ENCODE assay signal across 21 cellular contexts in the genomic region with DNA sequence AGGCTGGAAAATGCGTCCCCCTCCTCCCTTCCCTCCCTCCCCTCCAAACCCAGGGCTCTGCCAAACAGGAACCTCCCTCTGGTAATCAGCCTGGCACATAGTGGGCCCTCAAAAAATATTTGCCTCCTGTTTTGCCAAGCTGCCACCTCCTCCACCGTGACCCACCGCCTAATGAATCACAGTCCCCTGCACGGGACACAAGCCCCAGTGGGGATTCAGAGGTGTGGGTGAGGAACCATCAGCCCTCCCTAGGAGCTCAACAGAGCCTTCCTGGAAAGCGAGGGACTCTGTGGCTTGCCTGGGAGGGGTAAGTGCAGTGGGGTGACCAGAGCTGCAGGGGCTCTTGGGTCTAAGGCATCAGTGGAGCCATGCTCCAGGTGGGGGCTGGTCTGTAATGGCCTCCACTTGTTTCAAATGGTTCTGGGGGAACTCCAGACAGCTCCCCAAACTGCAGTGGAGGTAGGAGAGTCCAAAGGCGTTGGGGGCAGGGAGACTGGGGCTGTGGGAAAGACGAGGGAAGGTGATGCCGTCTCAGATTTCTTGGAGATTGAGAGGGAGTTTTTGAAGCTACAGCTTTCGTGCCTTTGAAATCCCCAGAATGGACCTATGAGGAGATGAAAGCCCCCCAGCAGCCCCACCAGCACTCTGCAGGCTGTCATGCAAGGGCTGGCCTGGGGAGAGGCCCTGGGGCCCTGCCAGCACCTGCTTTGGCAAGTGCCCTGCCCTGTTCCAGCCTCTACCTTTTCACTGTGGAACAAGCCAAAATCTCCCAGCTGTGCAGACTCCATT. TPM values are rescaled to one million over a fixed set of nuclear protein-coding genes. Genes with fewer than 3 reads are reported as not detected.
DNase-seq lines count a peak whose midpoint lies in the region; ATAC-seq and TF ChIP-seq lines count a peak whose summit lies in the region.
"Had no signal": no experiment of that assay in that cellular context is flagged by ENCODE, and none has a peak within 500 bp of the region (broad histone marks: within the 10 kb centered on the region; RNA-seq: fewer than 3 reads in every experiment).

No MANE protein-coding gene starts in this region.

- H3K9me3 Mint-ChIP-seq in nephron progenitor cell: peaks cover 5% of the 10 kb centered on the region
- H3K9me3 Mint-ChIP-seq: activated CD8-positive, alpha-beta T cell treated with anti-CD3 and anti-CD28 coated beads for 36 hours; activated T-helper 1 cell treated with anti-CD3 and anti-CD28 coated beads, Interleukin-12 subunit alpha, Interleukin-12 subunit beta, Interleukin-2, Interleukin-4 antibody, amounts not matched to agents 30 ng/mL and 10 ng/mL and 1 ng/mL, durations not matched to agents 14 hours and 24 hours and 36 hours had no signal

- peak overlapping the region; percentile 49 for H3K4me3 Mint-ChIP-seq in nephron progenitor cell
- H3K4me3 Mint-ChIP-seq: activated CD8-positive, alpha-beta T cell treated with anti-CD3 and anti-CD28 coated beads for 36 hours; activated T-helper 1 cell treated with anti-CD3 and anti-CD28 coated beads, Interleukin-12 subunit alpha, Interleukin-12 subunit beta, Interleukin-2, Interleukin-4 antibody, amounts not matched to agents 30 ng/mL and 10 ng/mL and 1 ng/mL, durations not matched to agents 14 hours and 24 hours and 36 hours had no signal

- H3K27me3 ChIP-seq in dorsolateral prefrontal cortex (no peaks in the 10 kb centered on the region), vagina (no peaks in the 10 kb centered on the region), psoas muscle (ENCODE audit: insufficient read depth in 3 of 3, low read length in 2 of 3) (peaks cover 3 to 69% (median 33%) of the 10 kb centered on the region in 3 donors)

- no peak for ATAC-seq in HG03025 (IDR thresholded peaks at IDR 0.05; ENCODE audit: low FRiP score, unreplicated experiment)
- no peak for ATAC-seq in HG03565 (IDR thresholded peaks at IDR 0.05; ENCODE audit: unreplicated experiment)
- ATAC-seq in psoas muscle: no peak
- ATAC-seq: activated CD8-positive, alpha-beta T cell treated with anti-CD3 and anti-CD28 coated beads for 36 hours had no signal

- H3K36me3 Mint-ChIP-seq in nephron progenitor cell (ENCODE audit: low read depth): no peaks in the 10 kb centered on the region

- no peak for TF ChIP-seq CTCF in dorsolateral prefrontal cortex (IDR thresholded peaks at IDR 0.05 in 54 of 56, conservative IDR thresholded peaks at IDR 0.05 in 2 of 56; ENCODE audit: low read depth in 1 of 56, partially characterized antibody in 56 of 56)
- TF ChIP-seq CTCF in nephron progenitor cell (IDR thresholded peaks at IDR 0.05): no peak
- TF ChIP-seq CTCF in vagina (IDR thresholded peaks at IDR 0.05): no peak
- no peak for TF ChIP-seq CTCF in psoas muscle (IDR thresholded peaks at IDR 0.05)

- intact Hi-C loops in dorsolateral prefrontal cortex (cut with DNase I): loop anchor here (2.0 to 10.0 kb wide), 5 partner anchors 74 to 209 kb away; a partner anchor contains a TSS
- intact Hi-C loops in vagina (cut with DNase I): no loop called here
- intact Hi-C loops in psoas muscle (cut with DNase I): no loop called here

- H3K4me1 ChIP-seq in vagina (peaks cover 33% of the 10 kb centered on the region), psoas muscle (no peaks in the 10 kb centered on the region)

- no peak overlapping the region for H3K27ac Mint-ChIP-seq in nephron progenitor cell
- H3K27ac Mint-ChIP-seq: activated CD8-positive, alpha-beta T cell treated with anti-CD3 and anti-CD28 coated beads for 36 hours; activated T-helper 1 cell treated with anti-CD3 and anti-CD28 coated beads, Interleukin-12 subunit alpha, Interleukin-12 subunit beta, Interleukin-2, Interleukin-4 antibody, amounts not matched to agents 30 ng/mL and 10 ng/mL and 1 ng/mL, durations not matched to agents 14 hours and 24 hours and 36 hours had no signal

- peak overlapping the region in 41 of 59 donors; percentile 3 to 86 (median 65) for H3K27ac ChIP-seq in dorsolateral prefrontal cortex
- no peak overlapping the region for H3K27ac ChIP-seq in vagina
- H3K27ac ChIP-seq in psoas muscle: no peak overlapping the region
- H3K27ac ChIP-seq: PC-9, tibial nerve had no signal

- H3K9me3 ChIP-seq in vagina: no peaks in the 10 kb centered on the region
- H3K9me3 ChIP-seq in psoas muscle: no peaks in the 10 kb centered on the region

- H3K4me1 Mint-ChIP-seq in nephron progenitor cell: peaks cover 7% of the 10 kb centered on the region

- no peaks in the 10 kb centered on the region for H3K36me3 ChIP-seq in vagina
- H3K36me3 ChIP-seq in psoas muscle (ENCODE audit: insufficient read depth in 1 of 2, low read depth in 1 of 2): no peaks in the 10 kb centered on the region
- H3K36me3 ChIP-seq: tibial nerve had no signal

- TF ChIP-seq POLR2A in vagina (IDR thresholded peaks at IDR 0.05): no peak

- 22 to 26% (median 25%) methylated on average over 9 of the region's 9 CpGs for WGBS in psoas muscle, 3 donors

- DNase-seq in activated effector memory CD4-positive, alpha-beta T cell treated with anti-CD3 and anti-CD28 coated beads, Interleukin-2, amount 50 U/mL, for 16 hours: peak; percentile 30
- DNase-seq in activated effector memory CD4-positive, alpha-beta T cell treated with Interleukin-2 at 50 U/mL for 16 hours: no peak
- peak in 1 of 10 donors; percentile 24 for DNase-seq in dorsolateral prefrontal cortex
- no peak for DNase-seq in nephron progenitor cell
- peak; percentile 67 to 90 for DNase-seq in vagina (ENCODE audit: extremely low spot score in 2 of 2)
- DNase-seq in psoas muscle: no peak
- DNase-seq: activated CD8-positive, alpha-beta T cell treated with anti-CD3 and anti-CD28 coated beads for 36 hours; amniotic stem cell; central memory CD4-positive, alpha-beta T cell; effector CD8-positive, alpha-beta T cell; NCI-H1436; NCI-H748 treated with DMSO at 0.1 percent for 48 hours; PC-9; stimulated activated naive CD4-positive, alpha-beta T cell had no signal

- H3K27me3 Mint-ChIP-seq in nephron progenitor cell (ENCODE audit: low read depth, poor library complexity): peaks cover 93% of the 10 kb centered on the region

- H3K4me3 ChIP-seq in dorsolateral prefrontal cortex (peak overlapping the region in 14 of 59 donors; percentile 22 to 61 (median 56)), vagina (no peak overlapping the region), psoas muscle (no peak overlapping the region)
- H3K4me3 ChIP-seq: lung, tibial nerve had no signal

RNA-seq across cellular contexts. Expression of a gene that starts 1.0 kb away (rescaled TPM):
- total RNA-seq in dorsolateral prefrontal cortex (100 to 1,000 TPM; 133 to 356 (median 270) TPM), vagina (17.2 TPM), psoas muscle (1 to 10 TPM in 3 of 4 donors, under 1 TPM in 1; 0.62 to 2.1 (median 1.4) TPM)
- 1 to 10 TPM in 1 of 3 donors, under 1 TPM in 2; 0.08 to 3.2 (median 0.52) TPM for polyA plus RNA-seq in psoas muscle
- total RNA-seq: activated CD8-positive, alpha-beta T cell treated with anti-CD3 and anti-CD28 coated beads for 36 hours; activated T-helper 1 cell treated with anti-CD3 and anti-CD28 coated beads, Interleukin-12 subunit alpha, Interleukin-12 subunit beta, Interleukin-2, Interleukin-4 antibody, amounts not matched to agents 30 ng/mL and 10 ng/mL and 1 ng/mL, durations not matched to agents 14 hours and 24 hours and 36 hours; pulmonary artery endothelial cell; T-helper 1 cell treated with Interleukin-12 subunit alpha and Interleukin-12 subunit beta and Interleukin-4 antibody, amounts not matched to agents 30 ng/mL and 1 ng/mL, for 36 hours had no signal

Comparison
In these comparisons a context has a peak if more than half of its experiments do, and no peak if none do; other contexts are left out.
1. DNase-seq: peak in activated effector memory CD4-positive, alpha-beta T cell treated with anti-CD3 and anti-CD28 coated beads, Interleukin-2, amount 50 U/mL, for 16 hours (single experiment) and vagina (2 of 2); none in activated effector memory CD4-positive, alpha-beta T cell treated with Interleukin-2 at 50 U/mL for 16 hours (single experiment), nephron progenitor cell (single experiment) and psoas muscle (0 of 2).
2. H3K27ac ChIP-seq: peak in dorsolateral prefrontal cortex (41 of 59); none in vagina (single experiment) and psoas muscle (single experiment).
3. intact Hi-C loops: an anchor here in dorsolateral prefrontal cortex (2.0 to 10.0 kb wide); none called in vagina and psoas muscle.